20 cellular contexts compared by ENCODE assay signal in genomic region chr14:64053694-64054669, GRCh38.
DNase-seq lines count a peak whose midpoint lies in the region; TF ChIP-seq lines count a peak whose summit lies in the region.
"Had no signal": no experiment of that assay in that cellular context is flagged by ENCODE, and none has a peak within 500 bp of the region (broad histone marks: within the 10 kb centered on the region; RNA-seq: fewer than 3 reads in every experiment).

No MANE protein-coding gene starts in this region.

- H3K4me1 ChIP-seq in mesenchymal stem cell (ENCODE audit: control insufficient read depth, insufficient read depth, low read depth, low read length) (no peaks in the 10 kb centered on the region), H9 (ENCODE audit: insufficient read depth, low read length) (no peaks in the 10 kb centered on the region)

- H4K20me1 ChIP-seq in H9 (ENCODE audit: control insufficient read depth, insufficient read depth, insufficient read length), result no peaks in the 10 kb centered on the region

- H3K4me2 ChIP-seq in mesenchymal stem cell (ENCODE audit: low read length, poor library complexity, severe bottlenecking), result no peak overlapping the region
- H3K4me2 ChIP-seq in H9 (ENCODE audit: insufficient read depth, insufficient read length, low read length), result no peak overlapping the region

- no peak overlapping the region for H2BK120ac ChIP-seq in mesenchymal stem cell (ENCODE audit: low read depth, low read length)
- H2BK120ac ChIP-seq in H9 (ENCODE audit: low read depth, low read length, poor library complexity, severe bottlenecking), result no peak overlapping the region

- H3K4me3 Mint-ChIP-seq in H9, result no peak overlapping the region
- H3K4me3 Mint-ChIP-seq: activated naive CD4-positive, alpha-beta T cell treated with anti-CD3 and anti-CD28 coated beads, Interleukin-2, amount 10 ng/mL, durations not matched to agents 7 days and 5 days; endodermal cell; nephron progenitor cell had no signal

- DNase-seq in Daoy (ENCODE audit: low read depth) (peak; percentile 13), NB4 (ENCODE audit: low read depth) (peak; percentile 14), coronary artery (ENCODE audit: low spot score) (no peak), mesenchymal stem cell (peak; percentile 52), pons (ENCODE audit: low spot score) (no peak), amygdala (lab: John Stamatoyannopoulos, UW) (no peak), amniotic stem cell (lab: John Stamatoyannopoulos, UW) (no peak), H9 (no peak)
- DNase-seq: activated CD4-positive, alpha-beta T cell treated with anti-CD3 and anti-CD28 coated beads for 4 hours; activated CD8-positive, alpha-beta memory T cell treated with anti-CD3 and anti-CD28 coated beads, Interleukin-2, amount 50 U/mL, for 48 hours; activated naive CD4-positive, alpha-beta T cell treated with anti-CD3 and anti-CD28 coated beads, Interleukin-2, amount 10 ng/mL, durations not matched to agents 7 days and 5 days; COR-L47; endodermal cell; H7; NCI-H187 treated with DMSO at 0.1 percent for 48 hours; nephron progenitor cell; stimulated activated CD4-positive, alpha-beta T cell treated with anti-CD3 and anti-CD28 coated beads, Interleukin-12 subunit alpha, Interleukin-12 subunit beta, amount 100 ng/mL, for 4 hours; stimulated activated naive CD4-positive, alpha-beta T cell treated with Interleukin-2 at 50 U/mL for 16 hours; T-helper 9 cell had no signal

- H4K8ac ChIP-seq in mesenchymal stem cell (ENCODE audit: low read length) (no peak overlapping the region), H9 (replicated peaks; ENCODE audit: insufficient read length, low read depth, low read length) (no peak overlapping the region)

- no peak overlapping the region for H2BK20ac ChIP-seq in H9 (ENCODE audit: low read depth, low read length, poor library complexity, severe bottlenecking)

- WGBS in mesenchymal stem cell, result 83% methylated on average over 7 of the region's 10 CpGs
- no CpG with 5 or more reads among the region's 10 CpGs for WGBS in H9 (ENCODE audit: extremely low coverage, insufficient read length, low lambda C conversion rate)

- H3K36me3 Mint-ChIP-seq in H9 (ENCODE audit: insufficient read depth in 1 of 3, low read depth in 3 of 3), result peaks cover 12 to 28% (median 25%) of the 10 kb centered on the region in 3 experiments

- H3K56ac ChIP-seq in H9 (ENCODE audit: insufficient read length, low read depth, low read length), result no peak overlapping the region

- 0 out of 7 replicates have a peak overlapping the region, but pooled peaks of 1 of the 3 experiments have one; percentile 12 for H3K27ac Mint-ChIP-seq in H9
- H3K27ac Mint-ChIP-seq: activated naive CD4-positive, alpha-beta T cell treated with anti-CD3 and anti-CD28 coated beads, Interleukin-2, amount 10 ng/mL, durations not matched to agents 7 days and 5 days; endodermal cell; nephron progenitor cell had no signal

- no peak overlapping the region for H3K14ac ChIP-seq in mesenchymal stem cell (ENCODE audit: low read length in 2 of 2)
- H3K14ac ChIP-seq in H9 (ENCODE audit: insufficient read depth, low read length), result no peak overlapping the region

- no peak overlapping the region for H2AFZ ChIP-seq in mesenchymal stem cell (ENCODE audit: low read depth, low read length)
- H2AFZ ChIP-seq in H9 (ENCODE audit: low read length), result no peak overlapping the region

- H3K79me2 ChIP-seq in H9 (ENCODE audit: insufficient read depth, low read length), result no peaks in the 10 kb centered on the region

- H3K4me3 ChIP-seq in NB4 (ENCODE audit: low read depth, low read length), result no peak overlapping the region
- no peak overlapping the region for H3K4me3 ChIP-seq in coronary artery
- H3K4me3 ChIP-seq in mesenchymal stem cell (ENCODE audit: insufficient read depth in 1 of 2, low read depth in 1 of 2, low read length in 2 of 2), result no peak overlapping the region
- H3K4me3 ChIP-seq: SJSA1 had no signal

- H2BK15ac ChIP-seq in mesenchymal stem cell (ENCODE audit: low read depth, poor library complexity, severe bottlenecking) (no peak overlapping the region), H9 (ENCODE audit: low read depth, low read length) (no peak overlapping the region)

- H3K9me3 ChIP-seq in mesenchymal stem cell (ENCODE audit: control insufficient read depth, low read length) (no peaks in the 10 kb centered on the region), H9 (ENCODE audit: control insufficient read depth, low read depth, low read length) (no peaks in the 10 kb centered on the region)
- H3K9me3 ChIP-seq: SJSA1 had no signal

- H4K91ac ChIP-seq in mesenchymal stem cell (ENCODE audit: low read length) (no peak overlapping the region), H9 (ENCODE audit: insufficient read length, low read depth, low read length) (no peak overlapping the region)

- H3K27me3 Mint-ChIP-seq in H9 (ENCODE audit: low read depth), result no peaks in the 10 kb centered on the region
- H3K27me3 Mint-ChIP-seq: activated naive CD4-positive, alpha-beta T cell treated with anti-CD3 and anti-CD28 coated beads, Interleukin-2, amount 10 ng/mL, durations not matched to agents 7 days and 5 days had no signal

- H2AK5ac ChIP-seq in mesenchymal stem cell (ENCODE audit: low read length, severe bottlenecking), result no peak overlapping the region
- H2AK5ac ChIP-seq in H9 (ENCODE audit: insufficient read length, low read length), result no peak overlapping the region

- H3K4ac ChIP-seq in mesenchymal stem cell (ENCODE audit: low read depth in 1 of 2, low read length in 2 of 2) (no peak overlapping the region), H9 (ENCODE audit: low read depth, low read length) (no peak overlapping the region)

- H3K9ac ChIP-seq in mesenchymal stem cell (ENCODE audit: low read length) (peak overlapping the region; percentile 15), H9 (ENCODE audit: extremely low read depth, insufficient read length, low read length) (no peak overlapping the region)

- no peak for TF ChIP-seq CTCF in NB4 (IDR thresholded peaks at IDR 0.05; ENCODE audit: low read depth, low read length)
- TF ChIP-seq CTCF in coronary artery (IDR thresholded peaks at IDR 0.05), result no peak
- TF ChIP-seq CTCF in H9 (conservative IDR thresholded peaks at IDR 0.05), result no peak

- H3T11ph ChIP-seq in H9 (ENCODE audit: low read length), result no peak overlapping the region

- H2BK5ac ChIP-seq in mesenchymal stem cell (ENCODE audit: low read depth, low read length, poor library complexity, severe bottlenecking) (no peak overlapping the region), H9 (ENCODE audit: insufficient read length, low read length) (no peak overlapping the region)

- H3K27me3 ChIP-seq in mesenchymal stem cell (ENCODE audit: control insufficient read depth in 1 of 2, insufficient read depth in 1 of 2, low read length in 2 of 2) (no peaks in the 10 kb centered on the region), H9 (ENCODE audit: insufficient read depth, low read length) (no peaks in the 10 kb centered on the region)
- H3K27me3 ChIP-seq: SJSA1 had no signal

- H3K79me1 ChIP-seq in mesenchymal stem cell (replicated peaks; ENCODE audit: low read length, poor library complexity, severe bottlenecking) (peaks cover 2% of the 10 kb centered on the region), H9 (ENCODE audit: insufficient read depth, low read depth, low read length, poor library complexity, severe bottlenecking) (no peaks in the 10 kb centered on the region)

- no peak overlapping the region for H3K23ac ChIP-seq in mesenchymal stem cell (ENCODE audit: low read length in 2 of 2)
- no peak overlapping the region for H3K23ac ChIP-seq in H9 (ENCODE audit: insufficient read length, low read depth, low read length)

- H4K5ac ChIP-seq in H9 (ENCODE audit: insufficient read length, low read depth, low read length), result no peak overlapping the region

- H3K9me3 Mint-ChIP-seq in H9, result no peaks in the 10 kb centered on the region
- H3K9me3 Mint-ChIP-seq: activated naive CD4-positive, alpha-beta T cell treated with anti-CD3 and anti-CD28 coated beads, Interleukin-2, amount 10 ng/mL, durations not matched to agents 7 days and 5 days; endodermal cell; nephron progenitor cell had no signal

- peaks cover 10 to 12% of the 10 kb centered on the region in 2 experiments for H3K4me1 Mint-ChIP-seq in H9
- H3K4me1 Mint-ChIP-seq: activated naive CD4-positive, alpha-beta T cell treated with anti-CD3 and anti-CD28 coated beads, Interleukin-2, amount 10 ng/mL, durations not matched to agents 7 days and 5 days; nephron progenitor cell had no signal

- no peaks in the 10 kb centered on the region for H3K23me2 ChIP-seq in H9 (ENCODE audit: insufficient read length, low read depth, low read length, poor library complexity, severe bottlenecking)

- H3K18ac ChIP-seq in mesenchymal stem cell (ENCODE audit: low read depth in 1 of 2, low read length in 2 of 2) (no peak overlapping the region), H9 (ENCODE audit: insufficient read length, low read depth, low read length) (no peak overlapping the region)

- no peak for TF ChIP-seq POLR2A in NB4 (IDR thresholded peaks at IDR 0.05; ENCODE audit: extremely low read depth, insufficient read length)

- no peak overlapping the region for H2BK12ac ChIP-seq in mesenchymal stem cell (ENCODE audit: low read length in 2 of 2)
- no peak overlapping the region for H2BK12ac ChIP-seq in H9 (ENCODE audit: insufficient read length, low read depth, low read length)

- H3K36me3 ChIP-seq in mesenchymal stem cell (ENCODE audit: control insufficient read depth in 1 of 2, insufficient read depth in 2 of 2, low read depth in 1 of 2, low read length in 2 of 2), result no peaks in the 10 kb centered on the region

- H3K27ac ChIP-seq in coronary artery, result peak overlapping the region; percentile 67 to 79
- H3K27ac ChIP-seq in mesenchymal stem cell (ENCODE audit: low read length, poor library complexity, severe bottlenecking), result no peak overlapping the region
- no peak overlapping the region for H3K27ac ChIP-seq in H9 (ENCODE audit: insufficient read length, low read depth, low read length)
- H3K27ac ChIP-seq: SJSA1 had no signal

Comparison
In these comparisons a context has a peak if more than half of its experiments do, and no peak if none do; other contexts are left out.
1. DNase-seq: peak in Daoy (single experiment), NB4 (single experiment) and mesenchymal stem cell (single experiment); none in coronary artery (single experiment), pons (single experiment), amygdala (0 of 56), amniotic stem cell (single experiment) and H9 (single experiment).
2. H3K27ac ChIP-seq: peak in coronary artery (2 of 2); none in mesenchymal stem cell (single experiment) and H9 (single experiment).